In the genomic region with DNA sequence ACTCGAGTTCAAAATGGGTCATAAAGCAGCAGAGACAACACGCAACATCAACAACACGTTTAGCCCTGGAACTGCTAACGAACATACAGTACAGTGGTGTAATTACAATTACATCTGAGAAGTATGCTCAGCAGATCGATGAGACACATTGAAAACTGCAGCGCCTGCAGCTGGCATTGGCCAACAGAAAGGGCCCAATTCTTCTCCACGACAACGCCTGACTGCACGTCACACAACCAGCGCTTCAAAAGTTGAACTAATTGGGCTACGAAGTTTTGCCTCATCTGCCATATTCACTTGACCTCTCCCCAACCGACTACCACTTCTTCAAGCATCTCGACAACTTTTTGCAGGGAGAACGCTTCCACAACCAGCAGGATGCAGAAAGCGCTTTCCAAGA, we compare ENCODE assay signal across 8 cellular contexts.
"Had no signal": no experiment of that assay in that cellular context is flagged by ENCODE, and none has a peak within 500 bp of the region (broad histone marks: within the 10 kb centered on the region; RNA-seq: fewer than 3 reads in every experiment).

No MANE protein-coding gene starts in this region.

- DNase-seq: H9, HCEC 1CT had no signal

- H3K4me3 Mint-ChIP-seq: GM23338, H9, IgD-negative memory B cell had no signal

- FAIRE-seq: H1, H54, HepG2 had no signal

- ATAC-seq: GM23338, HepG2 had no signal

- H3K4me3 ChIP-seq: GM23338 had no signal

- H3K27ac ChIP-seq: HL-60 had no signal

- H3K27ac Mint-ChIP-seq: GM23338, H9 had no signal

- H3K9me3 Mint-ChIP-seq: GM23338, H9 had no signal
